Comparison of ENCODE assay signal across 15 cellular contexts in genomic region chr15:22912256-22912655, GRCh38.
DNase-seq lines count a peak whose midpoint lies in the region; ATAC-seq and TF ChIP-seq lines count a peak whose summit lies in the region.
"Had no signal": no experiment of that assay in that cellular context is flagged by ENCODE, and none has a peak within 500 bp of the region (broad histone marks: within the 10 kb centered on the region; RNA-seq: fewer than 3 reads in every experiment).

No MANE protein-coding gene starts in this region.

- H3K27me3 Mint-ChIP-seq in MCF 10A (ENCODE audit: insufficient read depth, unreplicated experiment), result no peaks in the 10 kb centered on the region

- H3K4me1 ChIP-seq in mammary epithelial cell (ENCODE audit: insufficient read depth, low read length) (peaks cover 2% of the 10 kb centered on the region), RWPE2 (ENCODE audit: insufficient read depth, poor library complexity, severe bottlenecking) (no peaks in the 10 kb centered on the region), trophoblast cell (ENCODE audit: control insufficient read depth in 1 of 2, insufficient read depth in 2 of 2, low read length in 2 of 2) (no peaks in the 10 kb centered on the region)
- H3K4me1 ChIP-seq: HAP-1 had no signal

- H3K27ac ChIP-seq in mammary epithelial cell (ENCODE audit: insufficient read depth, low read depth, low read length), result no peak overlapping the region
- no peak overlapping the region for H3K27ac ChIP-seq in RWPE2 (ENCODE audit: poor library complexity, severe bottlenecking)
- no peak overlapping the region for H3K27ac ChIP-seq in trophoblast cell (ENCODE audit: low read depth, low read length)
- H3K27ac ChIP-seq: 22Rv1, A549, GM23248 had no signal

- H3K27me3 ChIP-seq in mammary epithelial cell (ENCODE audit: insufficient read depth, low read length) (no peaks in the 10 kb centered on the region), RWPE2 (ENCODE audit: insufficient read depth, poor library complexity, severe bottlenecking) (no peaks in the 10 kb centered on the region), trophoblast cell (ENCODE audit: insufficient read depth, low read length) (no peaks in the 10 kb centered on the region)

- peak overlapping the region; percentile 29 for H4K12ac ChIP-seq in trophoblast cell (ENCODE audit: low read depth, low read length)

- no peak overlapping the region for H3K18ac ChIP-seq in trophoblast cell (ENCODE audit: low read length)

- H3K9me3 Mint-ChIP-seq in MCF 10A (ENCODE audit: unreplicated experiment), result no peaks in the 10 kb centered on the region
- H3K9me3 Mint-ChIP-seq: CD8-positive, alpha-beta T cell had no signal

- TF ChIP-seq CTCF in MCF 10A (IDR thresholded peaks at IDR 0.05; ENCODE audit: unreplicated experiment) (no peak), mammary epithelial cell (conservative IDR thresholded peaks at IDR 0.05 in 1 of 2, IDR thresholded peaks at IDR 0.05 in 1 of 2; ENCODE audit: extremely low read depth in 1 of 2, insufficient read depth in 1 of 2, low read depth in 1 of 2, low read length in 2 of 2) (no peak), RWPE2 (IDR thresholded peaks at IDR 0.05; ENCODE audit: poor library complexity, severe bottlenecking) (no peak)

- H3K79me1 ChIP-seq in trophoblast cell (ENCODE audit: low read length), result no peaks in the 10 kb centered on the region

- H3K4me3 Mint-ChIP-seq in MCF 10A (ENCODE audit: unreplicated experiment), result no peak overlapping the region
- H3K4me3 Mint-ChIP-seq: CD8-positive, alpha-beta T cell had no signal

- no peak for ATAC-seq in RWPE2 (ENCODE audit: low read depth)
- ATAC-seq: A549; CD8-positive, alpha-beta T cell had no signal

- H2AFZ ChIP-seq in mammary epithelial cell (ENCODE audit: low read depth, low read length) (no peak overlapping the region), trophoblast cell (ENCODE audit: insufficient read depth, low read length, poor library complexity) (no peak overlapping the region)
- H2AFZ ChIP-seq: GM23248 had no signal

- H3K14ac ChIP-seq in trophoblast cell (ENCODE audit: low read length), result no peak overlapping the region

- no TSS peak for BruUV-seq in MCF 10A (replicated peaks; lab: Mats Ljungman, UMichigan)
- BruUV-seq in mammary epithelial cell (replicated peaks; lab: Mats Ljungman, UMichigan), result no TSS peak

- H3K4me3 ChIP-seq in mammary epithelial cell (replicated peaks in 1 of 3; ENCODE audit: insufficient read depth in 1 of 3, low read depth in 2 of 3, low read length in 3 of 3) (no peak overlapping the region), RWPE2 (ENCODE audit: severe bottlenecking) (no peak overlapping the region), trophoblast cell (ENCODE audit: low read depth, low read length) (no peak overlapping the region)
- H3K4me3 ChIP-seq: A549, GM23248, HAP-1 had no signal

- no peak overlapping the region for H2AK5ac ChIP-seq in trophoblast cell (ENCODE audit: low read length)

- peaks cover 94% of the 10 kb centered on the region for H3K36me3 Mint-ChIP-seq in MCF 10A (ENCODE audit: insufficient read depth, unreplicated experiment)
- H3K36me3 Mint-ChIP-seq: CD8-positive, alpha-beta T cell had no signal

- H3K79me2 ChIP-seq in mammary epithelial cell (ENCODE audit: insufficient read depth, low read length) (no peaks in the 10 kb centered on the region), trophoblast cell (ENCODE audit: control insufficient read depth, insufficient read depth, low read length, poor library complexity) (no peaks in the 10 kb centered on the region)

- no peak overlapping the region for H2BK120ac ChIP-seq in trophoblast cell (ENCODE audit: insufficient read depth, low read length, poor library complexity)

- H3K4ac ChIP-seq in trophoblast cell (ENCODE audit: low read depth, low read length), result no peak overlapping the region

- H3K4me2 ChIP-seq in mammary epithelial cell (ENCODE audit: insufficient read depth, low read depth, low read length), result no peak overlapping the region
- H3K4me2 ChIP-seq in trophoblast cell (ENCODE audit: low read length), result no peak overlapping the region
- H3K4me2 ChIP-seq: A549 had no signal

- H2BK5ac ChIP-seq in trophoblast cell (ENCODE audit: low read depth, low read length, poor library complexity), result no peak overlapping the region

- no peaks in the 10 kb centered on the region for H4K20me1 ChIP-seq in mammary epithelial cell (ENCODE audit: insufficient read depth, low read length)

- dilution Hi-C loops in mammary epithelial cell (cut with HindIII; ENCODE audit: low sequenced_read_pairs), result no loop called here

- DNase-seq in MCF 10A (ENCODE audit: unreplicated experiment) (no peak), mammary epithelial cell (no peak), RWPE2 (ENCODE audit: low spot score) (peak; percentile 26), trophoblast cell (peak in 1 of 2 donors; percentile 54), NCI-H1092 (lab: John Stamatoyannopoulos, UW) (no peak), COLO829 (ENCODE audit: low spot score) (no peak)
- no peak for DNase-seq in activated CD4-positive, alpha-beta T cell treated with anti-CD3 and anti-CD28 coated beads for 4 hours
- DNase-seq: AML-193; CD8-positive, alpha-beta T cell; COR-L47; GDM1; GM23248 had no signal

- CTCF ChIA-PET in MCF 10A (lab: Yijun Ruan, JAX), result no interaction called here
- CTCF ChIA-PET in mammary epithelial cell (lab: Charles Lee; ENCODE audit: low non-redundant PET), result no interaction called here

- no peak overlapping the region for H4K91ac ChIP-seq in trophoblast cell (ENCODE audit: low read depth, low read length)

- in situ Hi-C loops in mammary epithelial cell (cut with MboI; ENCODE audit: low sequenced_read_pairs in 2 of 2), result no loop called here

- H2BK12ac ChIP-seq in trophoblast cell (ENCODE audit: low read length), result no peak overlapping the region

- H4K8ac ChIP-seq in trophoblast cell (ENCODE audit: low read depth, low read length), result no peak overlapping the region

- intact Hi-C loops in MCF 10A (cut with micrococcal nuclease) (no loop called here), mammary epithelial cell (cut with micrococcal nuclease) (no loop called here)

- peak overlapping the region; percentile 23 for H3K27ac Mint-ChIP-seq in MCF 10A (ENCODE audit: low read depth, unreplicated experiment)
- H3K27ac Mint-ChIP-seq: CD8-positive, alpha-beta T cell had no signal

- H3K36me3 ChIP-seq in mammary epithelial cell (ENCODE audit: insufficient read depth, low read length) (peaks cover 21% of the 10 kb centered on the region), RWPE2 (ENCODE audit: low read depth) (peaks cover 88% of the 10 kb centered on the region), trophoblast cell (ENCODE audit: control insufficient read depth in 1 of 2, insufficient read depth in 2 of 2, low read length in 2 of 2) (peaks cover 61 to 73% of the 10 kb centered on the region in 2 experiments)

- POLR2A ChIA-PET in MCF 10A (lab: Yijun Ruan, JAX), result no interaction called here

- no peak overlapping the region for H3K9ac ChIP-seq in mammary epithelial cell (ENCODE audit: insufficient read depth, low read length)
- H3K9ac ChIP-seq in trophoblast cell (ENCODE audit: low read length), result no peak overlapping the region
- H3K9ac ChIP-seq: GM23248 had no signal

- H3K23ac ChIP-seq in trophoblast cell (ENCODE audit: low read length), result no peak overlapping the region

- 94% methylated on average over 7 of the region's 12 CpGs for WGBS in mammary epithelial cell (ENCODE audit: low coverage, missing lambda C conversion rate)
- WGBS in trophoblast cell (ENCODE audit: extremely low coverage, insufficient coverage, insufficient read length), result no CpG with 5 or more reads among the region's 12 CpGs

- H3K4me1 Mint-ChIP-seq in MCF 10A (ENCODE audit: insufficient read depth, unreplicated experiment), result no peaks in the 10 kb centered on the region

- H3K9me3 ChIP-seq in mammary epithelial cell (replicated peaks; ENCODE audit: insufficient read depth, low read length) (no peaks in the 10 kb centered on the region), RWPE2 (ENCODE audit: severe bottlenecking) (no peaks in the 10 kb centered on the region), trophoblast cell (ENCODE audit: insufficient read depth, low read depth, low read length) (no peaks in the 10 kb centered on the region)
- H3K9me3 ChIP-seq: A549, HAP-1 had no signal
